In the genomic region with DNA sequence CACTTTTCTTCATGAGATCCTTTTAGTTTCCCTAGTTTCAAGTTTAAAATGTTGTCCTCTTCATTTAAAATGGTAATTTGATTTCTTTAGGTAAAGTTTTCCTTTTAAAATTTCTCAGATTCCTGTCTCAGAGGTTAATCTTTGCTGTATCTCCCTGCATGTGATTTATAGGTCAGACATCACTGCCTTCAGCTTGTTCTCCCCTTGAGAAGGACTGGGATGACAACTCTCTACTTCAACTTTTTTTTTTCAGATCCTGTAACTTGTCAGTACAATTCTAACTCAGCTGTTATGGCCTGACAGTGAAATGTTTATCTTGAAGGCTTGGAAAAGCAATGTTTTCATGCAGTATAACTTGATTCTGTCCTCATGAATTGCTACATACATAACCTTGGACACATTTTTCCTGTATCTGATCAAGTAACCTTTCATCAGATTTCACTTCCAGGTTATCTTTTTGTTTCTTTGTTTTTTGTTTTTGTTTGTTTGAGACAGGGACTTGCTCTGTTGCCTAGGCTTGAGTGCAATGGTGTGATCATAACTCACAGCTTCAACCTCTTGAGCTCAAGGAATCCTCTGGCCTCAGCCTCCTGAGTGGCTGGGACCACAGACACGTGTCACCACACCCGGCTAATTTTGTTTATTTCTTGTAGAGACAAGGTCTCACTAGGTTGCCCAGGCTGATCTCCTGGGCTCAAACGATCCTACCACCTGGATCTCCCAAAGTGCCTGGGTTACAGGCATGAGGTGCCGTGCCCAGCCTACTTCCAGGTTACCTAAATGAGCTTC, we compare ENCODE assay signal across 4 cellular contexts.
A peak's percentile ranks its signal among the peaks of the same experiment; 100 is the strongest.
TF ChIP-seq lines count a peak whose summit lies in the region.

No MANE protein-coding gene starts in this region.

TF ChIP-seq in SK-N-SH treated with all-trans-retinoic acid at 6 μM for 48 hours, 23 proteins besides CTCF, POLR2A, EP300 and RAD21:
- TF ChIP-seq ZNF8 (CRISPR knock-in tag; IDR thresholded peaks at IDR 0.05) (no peak), ESRRG (CRISPR knock-in tag; IDR thresholded peaks at IDR 0.05) (no peak), ISL1 (CRISPR knock-in tag; IDR thresholded peaks at IDR 0.05) (peak; percentile 67)
- TF ChIP-seq, protein P1, sequence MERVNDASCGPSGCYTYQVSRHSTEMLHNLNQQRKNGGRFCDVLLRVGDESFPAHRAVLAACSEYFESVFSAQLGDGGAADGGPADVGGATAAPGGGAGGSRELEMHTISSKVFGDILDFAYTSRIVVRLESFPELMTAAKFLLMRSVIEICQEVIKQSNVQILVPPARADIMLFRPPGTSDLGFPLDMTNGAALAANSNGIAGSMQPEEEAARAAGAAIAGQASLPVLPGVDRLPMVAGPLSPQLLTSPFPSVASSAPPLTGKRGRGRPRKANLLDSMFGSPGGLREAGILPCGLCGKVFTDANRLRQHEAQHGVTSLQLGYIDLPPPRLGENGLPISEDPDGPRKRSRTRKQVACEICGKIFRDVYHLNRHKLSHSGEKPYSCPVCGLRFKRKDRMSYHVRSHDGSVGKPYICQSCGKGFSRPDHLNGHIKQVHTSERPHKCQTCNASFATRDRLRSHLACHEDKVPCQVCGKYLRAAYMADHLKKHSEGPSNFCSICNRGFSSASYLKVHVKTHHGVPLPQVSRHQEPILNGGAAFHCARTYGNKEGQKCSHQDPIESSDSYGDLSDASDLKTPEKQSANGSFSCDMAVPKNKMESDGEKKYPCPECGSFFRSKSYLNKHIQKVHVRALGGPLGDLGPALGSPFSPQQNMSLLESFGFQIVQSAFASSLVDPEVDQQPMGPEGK (CRISPR knock-in tag; IDR thresholded peaks at IDR 0.05; ENCODE audit: borderline replicate concordance): no peak
TF ChIP-seq in SK-N-SH treated with all-trans-retinoic acid at 6 μM for 48 hours: peak in this region for 1.

TF ChIP-seq in SK-N-SH, 30 proteins besides CTCF, POLR2A, EP300 and RAD21:
- TF ChIP-seq NRF1 (IDR thresholded peaks at IDR 0.05; ENCODE audit: low read depth, low read length): no peak
- TF ChIP-seq, protein P2, sequence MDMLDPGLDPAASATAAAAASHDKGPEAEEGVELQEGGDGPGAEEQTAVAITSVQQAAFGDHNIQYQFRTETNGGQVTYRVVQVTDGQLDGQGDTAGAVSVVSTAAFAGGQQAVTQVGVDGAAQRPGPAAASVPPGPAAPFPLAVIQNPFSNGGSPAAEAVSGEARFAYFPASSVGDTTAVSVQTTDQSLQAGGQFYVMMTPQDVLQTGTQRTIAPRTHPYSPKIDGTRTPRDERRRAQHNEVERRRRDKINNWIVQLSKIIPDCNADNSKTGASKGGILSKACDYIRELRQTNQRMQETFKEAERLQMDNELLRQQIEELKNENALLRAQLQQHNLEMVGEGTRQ (IDR thresholded peaks at IDR 0.05; ENCODE audit: borderline replicate concordance, low read depth, low read length): no peak
- TF ChIP-seq RFX5 (IDR thresholded peaks at IDR 0.05; ENCODE audit: low read length): no peak
- no peak for TF ChIP-seq FOXM1 (IDR thresholded peaks at IDR 0.05; ENCODE audit: low read depth)
- TF ChIP-seq FOXJ3 (CRISPR knock-in tag; IDR thresholded peaks at IDR 0.05): no peak
- no peak for TF ChIP-seq NFIC (IDR thresholded peaks at IDR 0.05; ENCODE audit: borderline replicate concordance)
- no peak for TF ChIP-seq TAF1 (IDR thresholded peaks at IDR 0.05; ENCODE audit: borderline replicate concordance, low read depth, low read length)
- TF ChIP-seq CHD2 (IDR thresholded peaks at IDR 0.05; ENCODE audit: low read length, partially characterized antibody): no peak
- no peak for TF ChIP-seq MEF2A (IDR thresholded peaks at IDR 0.05; ENCODE audit: borderline replicate concordance, low read depth)
- TF ChIP-seq RXRA (IDR thresholded peaks at IDR 0.05; ENCODE audit: borderline replicate concordance, low read depth): no peak

TF ChIP-seq in GM12878, 131 proteins besides CTCF, POLR2A, EP300 and RAD21 (continues in another document):
- TF ChIP-seq EGR1 (IDR thresholded peaks at IDR 0.05; ENCODE audit: borderline replicate concordance in 1 of 2, low read depth in 2 of 2, low read length in 2 of 2) (no peak), RELA (IDR thresholded peaks at IDR 0.05; ENCODE audit: borderline replicate concordance, partially characterized antibody) (no peak), IKZF2 (IDR thresholded peaks at IDR 0.05) (no peak), FOXK2 (IDR thresholded peaks at IDR 0.05) (no peak), YY1 (IDR thresholded peaks at IDR 0.05; ENCODE audit: low read depth, low read length) (no peak), ZBED1 (IDR thresholded peaks at IDR 0.05; ENCODE audit: borderline replicate concordance) (no peak), PAX8 (IDR thresholded peaks at IDR 0.05) (no peak), FOS (IDR thresholded peaks at IDR 0.05; ENCODE audit: borderline replicate concordance, extremely low read depth, insufficient read length) (no peak), CHD2 (IDR thresholded peaks at IDR 0.05; ENCODE audit: borderline replicate concordance, low read depth, low read length) (no peak), CEBPB (IDR thresholded peaks at IDR 0.05; ENCODE audit: borderline replicate concordance in 1 of 2, low read depth in 2 of 2, low read length in 2 of 2) (no peak), JUNB (IDR thresholded peaks at IDR 0.05) (no peak), RUNX3 (IDR thresholded peaks at IDR 0.05; ENCODE audit: low read length) (no peak), SMAD1 (IDR thresholded peaks at IDR 0.05; ENCODE audit: low read depth, partially characterized antibody) (no peak)
- TF ChIP-seq, protein P3, sequence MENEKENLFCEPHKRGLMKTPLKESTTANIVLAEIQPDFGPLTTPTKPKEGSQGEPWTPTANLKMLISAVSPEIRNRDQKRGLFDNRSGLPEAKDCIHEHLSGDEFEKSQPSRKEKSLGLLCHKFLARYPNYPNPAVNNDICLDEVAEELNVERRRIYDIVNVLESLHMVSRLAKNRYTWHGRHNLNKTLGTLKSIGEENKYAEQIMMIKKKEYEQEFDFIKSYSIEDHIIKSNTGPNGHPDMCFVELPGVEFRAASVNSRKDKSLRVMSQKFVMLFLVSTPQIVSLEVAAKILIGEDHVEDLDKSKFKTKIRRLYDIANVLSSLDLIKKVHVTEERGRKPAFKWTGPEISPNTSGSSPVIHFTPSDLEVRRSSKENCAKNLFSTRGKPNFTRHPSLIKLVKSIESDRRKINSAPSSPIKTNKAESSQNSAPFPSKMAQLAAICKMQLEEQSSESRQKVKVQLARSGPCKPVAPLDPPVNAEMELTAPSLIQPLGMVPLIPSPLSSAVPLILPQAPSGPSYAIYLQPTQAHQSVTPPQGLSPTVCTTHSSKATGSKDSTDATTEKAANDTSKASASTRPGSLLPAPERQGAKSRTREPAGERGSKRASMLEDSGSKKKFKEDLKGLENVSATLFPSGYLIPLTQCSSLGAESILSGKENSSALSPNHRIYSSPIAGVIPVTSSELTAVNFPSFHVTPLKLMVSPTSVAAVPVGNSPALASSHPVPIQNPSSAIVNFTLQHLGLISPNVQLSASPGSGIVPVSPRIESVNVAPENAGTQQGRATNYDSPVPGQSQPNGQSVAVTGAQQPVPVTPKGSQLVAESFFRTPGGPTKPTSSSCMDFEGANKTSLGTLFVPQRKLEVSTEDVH (IDR thresholded peaks at IDR 0.05; ENCODE audit: low read depth, partially characterized antibody): no peak
- TF ChIP-seq, protein P4, sequence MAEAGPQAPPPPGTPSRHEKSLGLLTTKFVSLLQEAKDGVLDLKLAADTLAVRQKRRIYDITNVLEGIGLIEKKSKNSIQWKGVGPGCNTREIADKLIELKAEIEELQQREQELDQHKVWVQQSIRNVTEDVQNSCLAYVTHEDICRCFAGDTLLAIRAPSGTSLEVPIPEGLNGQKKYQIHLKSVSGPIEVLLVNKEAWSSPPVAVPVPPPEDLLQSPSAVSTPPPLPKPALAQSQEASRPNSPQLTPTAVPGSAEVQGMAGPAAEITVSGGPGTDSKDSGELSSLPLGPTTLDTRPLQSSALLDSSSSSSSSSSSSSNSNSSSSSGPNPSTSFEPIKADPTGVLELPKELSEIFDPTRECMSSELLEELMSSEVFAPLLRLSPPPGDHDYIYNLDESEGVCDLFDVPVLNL (IDR thresholded peaks at IDR 0.05; ENCODE audit: low read depth, low read length): no peak
- TF ChIP-seq, protein P5, sequence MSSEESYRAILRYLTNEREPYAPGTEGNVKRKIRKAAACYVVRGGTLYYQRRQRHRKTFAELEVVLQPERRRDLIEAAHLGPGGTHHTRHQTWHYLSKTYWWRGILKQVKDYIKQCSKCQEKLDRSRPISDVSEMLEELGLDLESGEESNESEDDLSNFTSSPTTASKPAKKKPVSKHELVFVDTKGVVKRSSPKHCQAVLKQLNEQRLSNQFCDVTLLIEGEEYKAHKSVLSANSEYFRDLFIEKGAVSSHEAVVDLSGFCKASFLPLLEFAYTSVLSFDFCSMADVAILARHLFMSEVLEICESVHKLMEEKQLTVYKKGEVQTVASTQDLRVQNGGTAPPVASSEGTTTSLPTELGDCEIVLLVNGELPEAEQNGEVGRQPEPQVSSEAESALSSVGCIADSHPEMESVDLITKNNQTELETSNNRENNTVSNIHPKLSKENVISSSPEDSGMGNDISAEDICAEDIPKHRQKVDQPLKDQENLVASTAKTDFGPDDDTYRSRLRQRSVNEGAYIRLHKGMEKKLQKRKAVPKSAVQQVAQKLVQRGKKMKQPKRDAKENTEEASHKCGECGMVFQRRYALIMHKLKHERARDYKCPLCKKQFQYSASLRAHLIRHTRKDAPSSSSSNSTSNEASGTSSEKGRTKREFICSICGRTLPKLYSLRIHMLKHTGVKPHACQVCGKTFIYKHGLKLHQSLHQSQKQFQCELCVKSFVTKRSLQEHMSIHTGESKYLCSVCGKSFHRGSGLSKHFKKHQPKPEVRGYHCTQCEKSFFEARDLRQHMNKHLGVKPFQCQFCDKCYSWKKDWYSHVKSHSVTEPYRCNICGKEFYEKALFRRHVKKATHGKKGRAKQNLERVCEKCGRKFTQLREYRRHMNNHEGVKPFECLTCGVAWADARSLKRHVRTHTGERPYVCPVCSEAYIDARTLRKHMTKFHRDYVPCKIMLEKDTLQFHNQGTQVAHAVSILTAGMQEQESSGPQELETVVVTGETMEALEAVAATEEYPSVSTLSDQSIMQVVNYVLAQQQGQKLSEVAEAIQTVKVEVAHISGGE (CRISPR knock-in tag; IDR thresholded peaks at IDR 0.05): no peak

TF ChIP-seq in HepG2, 621 proteins besides CTCF, POLR2A, EP300 and RAD21 (continues in another document):
- TF ChIP-seq NBN (conservative IDR thresholded peaks at IDR 0.05) (no peak), THYN1 (CRISPR knock-in tag; IDR thresholded peaks at IDR 0.05; ENCODE audit: borderline replicate concordance, low read depth) (no peak), TP53 (CRISPR knock-in tag; conservative IDR thresholded peaks at IDR 0.05) (no peak), MAFF (IDR thresholded peaks at IDR 0.05; ENCODE audit: low read depth, low read length) (no peak), FLYWCH1 (CRISPR knock-in tag; IDR thresholded peaks at IDR 0.05) (no peak), NONO (IDR thresholded peaks at IDR 0.05) (no peak), NONO (CRISPR knock-in tag; conservative IDR thresholded peaks at IDR 0.05) (no peak)
- TF ChIP-seq, protein P6, sequence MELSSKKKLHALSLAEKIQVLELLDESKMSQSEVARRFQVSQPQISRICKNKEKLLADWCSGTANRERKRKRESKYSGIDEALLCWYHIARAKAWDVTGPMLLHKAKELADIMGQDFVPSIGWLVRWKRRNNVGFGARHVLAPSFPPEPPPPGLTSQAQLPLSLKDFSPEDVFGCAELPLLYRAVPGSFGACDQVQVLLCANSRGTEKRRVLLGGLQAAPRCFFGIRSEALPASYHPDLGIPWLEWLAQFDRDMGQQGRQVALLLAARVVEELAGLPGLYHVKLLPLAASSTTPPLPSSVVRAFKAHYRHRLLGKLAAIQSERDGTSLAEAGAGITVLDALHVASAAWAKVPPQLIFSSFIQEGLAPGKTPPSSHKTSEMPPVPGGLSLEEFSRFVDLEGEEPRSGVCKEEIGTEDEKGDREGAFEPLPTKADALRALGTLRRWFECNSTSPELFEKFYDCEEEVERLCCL (CRISPR knock-in tag; IDR thresholded peaks at IDR 0.05; ENCODE audit: borderline replicate concordance): no peak
- TF ChIP-seq, protein P7, sequence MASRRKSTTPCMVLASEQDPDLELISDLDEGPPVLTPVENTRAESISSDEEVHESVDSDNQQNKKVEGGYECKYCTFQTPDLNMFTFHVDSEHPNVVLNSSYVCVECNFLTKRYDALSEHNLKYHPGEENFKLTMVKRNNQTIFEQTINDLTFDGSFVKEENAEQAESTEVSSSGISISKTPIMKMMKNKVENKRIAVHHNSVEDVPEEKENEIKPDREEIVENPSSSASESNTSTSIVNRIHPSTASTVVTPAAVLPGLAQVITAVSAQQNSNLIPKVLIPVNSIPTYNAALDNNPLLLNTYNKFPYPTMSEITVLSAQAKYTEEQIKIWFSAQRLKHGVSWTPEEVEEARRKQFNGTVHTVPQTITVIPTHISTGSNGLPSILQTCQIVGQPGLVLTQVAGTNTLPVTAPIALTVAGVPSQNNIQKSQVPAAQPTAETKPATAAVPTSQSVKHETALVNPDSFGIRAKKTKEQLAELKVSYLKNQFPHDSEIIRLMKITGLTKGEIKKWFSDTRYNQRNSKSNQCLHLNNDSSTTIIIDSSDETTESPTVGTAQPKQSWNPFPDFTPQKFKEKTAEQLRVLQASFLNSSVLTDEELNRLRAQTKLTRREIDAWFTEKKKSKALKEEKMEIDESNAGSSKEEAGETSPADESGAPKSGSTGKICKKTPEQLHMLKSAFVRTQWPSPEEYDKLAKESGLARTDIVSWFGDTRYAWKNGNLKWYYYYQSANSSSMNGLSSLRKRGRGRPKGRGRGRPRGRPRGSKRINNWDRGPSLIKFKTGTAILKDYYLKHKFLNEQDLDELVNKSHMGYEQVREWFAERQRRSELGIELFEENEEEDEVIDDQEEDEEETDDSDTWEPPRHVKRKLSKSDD (CRISPR knock-in tag; IDR thresholded peaks at IDR 0.05; ENCODE audit: low read depth): no peak
- TF ChIP-seq, protein P8, sequence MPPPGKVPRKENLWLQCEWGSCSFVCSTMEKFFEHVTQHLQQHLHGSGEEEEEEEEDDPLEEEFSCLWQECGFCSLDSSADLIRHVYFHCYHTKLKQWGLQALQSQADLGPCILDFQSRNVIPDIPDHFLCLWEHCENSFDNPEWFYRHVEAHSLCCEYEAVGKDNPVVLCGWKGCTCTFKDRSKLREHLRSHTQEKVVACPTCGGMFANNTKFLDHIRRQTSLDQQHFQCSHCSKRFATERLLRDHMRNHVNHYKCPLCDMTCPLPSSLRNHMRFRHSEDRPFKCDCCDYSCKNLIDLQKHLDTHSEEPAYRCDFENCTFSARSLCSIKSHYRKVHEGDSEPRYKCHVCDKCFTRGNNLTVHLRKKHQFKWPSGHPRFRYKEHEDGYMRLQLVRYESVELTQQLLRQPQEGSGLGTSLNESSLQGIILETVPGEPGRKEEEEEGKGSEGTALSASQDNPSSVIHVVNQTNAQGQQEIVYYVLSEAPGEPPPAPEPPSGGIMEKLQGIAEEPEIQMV (CRISPR knock-in tag; IDR thresholded peaks at IDR 0.05; ENCODE audit: low read depth): no peak
- TF ChIP-seq, protein P9, sequence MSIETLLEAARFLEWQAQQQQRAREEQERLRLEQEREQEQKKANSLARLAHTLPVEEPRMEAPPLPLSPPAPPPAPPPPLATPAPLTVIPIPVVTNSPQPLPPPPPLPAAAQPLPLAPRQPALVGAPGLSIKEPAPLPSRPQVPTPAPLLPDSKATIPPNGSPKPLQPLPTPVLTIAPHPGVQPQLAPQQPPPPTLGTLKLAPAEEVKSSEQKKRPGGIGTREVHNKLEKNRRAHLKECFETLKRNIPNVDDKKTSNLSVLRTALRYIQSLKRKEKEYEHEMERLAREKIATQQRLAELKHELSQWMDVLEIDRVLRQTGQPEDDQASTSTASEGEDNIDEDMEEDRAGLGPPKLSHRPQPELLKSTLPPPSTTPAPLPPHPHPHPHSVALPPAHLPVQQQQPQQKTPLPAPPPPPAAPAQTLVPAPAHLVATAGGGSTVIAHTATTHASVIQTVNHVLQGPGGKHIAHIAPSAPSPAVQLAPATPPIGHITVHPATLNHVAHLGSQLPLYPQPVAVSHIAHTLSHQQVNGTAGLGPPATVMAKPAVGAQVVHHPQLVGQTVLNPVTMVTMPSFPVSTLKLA (IDR thresholded peaks at IDR 0.05): no peak
